Comparison of ENCODE assay signal across 20 cellular contexts in genomic region chr1:22847709-22848108, GRCh38.
A peak's percentile ranks its signal among the peaks of the same experiment; 100 is the strongest.
DNase-seq lines count a peak whose midpoint lies in the region; ATAC-seq and TF ChIP-seq lines count a peak whose summit lies in the region.
"Had no signal": no experiment of that assay in that cellular context is flagged by ENCODE, and none has a peak within 500 bp of the region (broad histone marks: within the 10 kb centered on the region; RNA-seq: fewer than 3 reads in every experiment).

No MANE protein-coding gene starts in this region.

- intact Hi-C loops in cardiac septum (cut with DNase I) (no loop called here), natural killer cell (cut with micrococcal nuclease) (no loop called here), aorta (cut with DNase I) (no loop called here)

- H3K36me3 ChIP-seq in cardiac muscle cell (no peaks in the 10 kb centered on the region), WERI-Rb-1 (no peaks in the 10 kb centered on the region), aorta (ENCODE audit: control insufficient read depth in 1 of 2, insufficient read depth in 2 of 2, low read length in 1 of 2) (no peaks in the 10 kb centered on the region)
- H3K36me3 ChIP-seq: HAP-1 had no signal

- H3K36me3 Mint-ChIP-seq in nephron (ENCODE audit: low read depth) (no peaks in the 10 kb centered on the region), natural killer cell (no peaks in the 10 kb centered on the region), progenitor cell of endocrine pancreas (ENCODE audit: insufficient read depth) (no peaks in the 10 kb centered on the region)
- H3K36me3 Mint-ChIP-seq: CD4-positive, CD25-positive, alpha-beta regulatory T cell; CD8-positive, alpha-beta memory T cell; IgD-negative memory B cell had no signal

- H3K27ac ChIP-seq in cardiac muscle cell: peak overlapping the region; percentile 63
- H3K27ac ChIP-seq in WERI-Rb-1: peak overlapping the region; percentile 18; the same call in 1 of the 2 replicates
- H3K27ac ChIP-seq in aorta (ENCODE audit: low read depth in 1 of 2, low read length in 2 of 2): no peak overlapping the region
- H3K27ac ChIP-seq: GM23248 had no signal

- DNase-seq in cardiac muscle cell (ENCODE audit: low read depth in 1 of 2, low spot score in 1 of 2) (no peak), cardiac septum (ENCODE audit: low spot score) (no peak), WERI-Rb-1 (peak; percentile 50), natural killer cell (no peak), progenitor cell of endocrine pancreas (ENCODE audit: low spot score, unreplicated experiment) (no peak), aorta (no peak)
- DNase-seq: C1 segment of cervical spinal cord; CD4-positive, CD25-positive, alpha-beta regulatory T cell; CD8-positive, alpha-beta memory T cell; COR-L47; DMS 273 treated with DMSO at 0.1 percent for 48 hours; DMS53; DND-41; EL; GM23248 had no signal

- H3K27me3 Mint-ChIP-seq in nephron (ENCODE audit: low read depth): peaks cover 9% of the 10 kb centered on the region
- peaks cover 19 to 48% of the 10 kb centered on the region in 2 donors for H3K27me3 Mint-ChIP-seq in natural killer cell (ENCODE audit: low read depth in 2 of 2)
- H3K27me3 Mint-ChIP-seq in progenitor cell of endocrine pancreas: no peaks in the 10 kb centered on the region

- no peak for ATAC-seq in natural killer cell
- no peak for ATAC-seq in aorta (ENCODE audit: low FRiP score)
- ATAC-seq: GM12878 had no signal

- no peak overlapping the region for H3K4me3 ChIP-seq in cardiac muscle cell
- no peak overlapping the region for H3K4me3 ChIP-seq in WERI-Rb-1 (ENCODE audit: low read depth, low read length)
- H3K4me3 ChIP-seq in aorta (ENCODE audit: low read length in 2 of 2): no peak overlapping the region
- H3K4me3 ChIP-seq: GM12878, GM23248, HAP-1 had no signal

- no peaks in the 10 kb centered on the region for H3K27me3 ChIP-seq in cardiac muscle cell
- no peaks in the 10 kb centered on the region for H3K27me3 ChIP-seq in WERI-Rb-1 (ENCODE audit: insufficient read depth, low read depth, severe bottlenecking)
- H3K27me3 ChIP-seq in aorta (ENCODE audit: control insufficient read depth in 1 of 2, insufficient read depth in 2 of 2, low read length in 1 of 2): no peaks in the 10 kb centered on the region

- peaks cover 54% of the 10 kb centered on the region for H3K4me1 Mint-ChIP-seq in nephron
- peaks cover 0 to 5% of the 10 kb centered on the region in 2 donors for H3K4me1 Mint-ChIP-seq in natural killer cell
- H3K4me1 Mint-ChIP-seq in progenitor cell of endocrine pancreas (ENCODE audit: low read depth): peaks cover 48% of the 10 kb centered on the region
- H3K4me1 Mint-ChIP-seq: CD4-positive, CD25-positive, alpha-beta regulatory T cell; CD8-positive, alpha-beta memory T cell; IgD-negative memory B cell had no signal

- H3K4me1 ChIP-seq in cardiac muscle cell (ENCODE audit: low read depth) (peaks cover 47% of the 10 kb centered on the region), aorta (ENCODE audit: control insufficient read depth in 1 of 2, insufficient read depth in 2 of 2, low read length in 2 of 2) (no peaks in the 10 kb centered on the region)
- H3K4me1 ChIP-seq: HAP-1 had no signal

- H3K9me3 ChIP-seq in cardiac muscle cell (ENCODE audit: low read depth) (no peaks in the 10 kb centered on the region), WERI-Rb-1 (ENCODE audit: severe bottlenecking) (peaks cover 4% of the 10 kb centered on the region), aorta (ENCODE audit: control insufficient read depth, low read length) (no peaks in the 10 kb centered on the region)
- H3K9me3 ChIP-seq: HAP-1 had no signal

- peak overlapping the region; percentile 23 to 89 (median 81) for H3K27ac Mint-ChIP-seq in nephron
- no peak overlapping the region for H3K27ac Mint-ChIP-seq in natural killer cell
- H3K27ac Mint-ChIP-seq in progenitor cell of endocrine pancreas: no peak overlapping the region
- H3K27ac Mint-ChIP-seq: B cell; CD4-positive, CD25-positive, alpha-beta regulatory T cell; CD8-positive, alpha-beta memory T cell had no signal

- H3K9me3 Mint-ChIP-seq in nephron: no peaks in the 10 kb centered on the region
- no peaks in the 10 kb centered on the region for H3K9me3 Mint-ChIP-seq in natural killer cell
- H3K9me3 Mint-ChIP-seq in progenitor cell of endocrine pancreas (ENCODE audit: low read depth): no peaks in the 10 kb centered on the region
- H3K9me3 Mint-ChIP-seq: CD4-positive, CD25-positive, alpha-beta regulatory T cell; CD8-positive, alpha-beta memory T cell had no signal

- WGBS in aorta, 2 donors: 90 to 91% methylated on average over 2 of the region's 2 CpGs

- peak overlapping the region in 1 of 3 experiments; percentile 8 for H3K4me3 Mint-ChIP-seq in nephron
- no peak overlapping the region for H3K4me3 Mint-ChIP-seq in natural killer cell
- no peak overlapping the region for H3K4me3 Mint-ChIP-seq in progenitor cell of endocrine pancreas (ENCODE audit: low read depth)
- H3K4me3 Mint-ChIP-seq: B cell; CD4-positive, CD25-positive, alpha-beta regulatory T cell; CD8-positive, alpha-beta memory T cell; IgD-negative memory B cell had no signal

- no peak for TF ChIP-seq CTCF in cardiac muscle cell (IDR thresholded peaks at IDR 0.05; ENCODE audit: low read depth, low read length)
- TF ChIP-seq CTCF in WERI-Rb-1 (IDR thresholded peaks at IDR 0.05; ENCODE audit: low read depth, low read length): no peak
- no peak for TF ChIP-seq CTCF in nephron (IDR thresholded peaks at IDR 0.05; ENCODE audit: unreplicated experiment in 3 of 3)
- TF ChIP-seq CTCF in natural killer cell (IDR thresholded peaks at IDR 0.05): no peak
- TF ChIP-seq CTCF in progenitor cell of endocrine pancreas (IDR thresholded peaks at IDR 0.05; ENCODE audit: unreplicated experiment): no peak

Comparison
In these comparisons a context has a peak if more than half of its experiments do, and no peak if none do; other contexts are left out.
1. H3K27ac ChIP-seq: peak in cardiac muscle cell (single experiment) and WERI-Rb-1 (single experiment); none in aorta (0 of 2).
2. H3K27ac Mint-ChIP-seq: peak in nephron (3 of 3); none in natural killer cell (0 of 2) and progenitor cell of endocrine pancreas (single experiment).